1 cellular context compared by ENCODE assay signal in the genomic region with DNA sequence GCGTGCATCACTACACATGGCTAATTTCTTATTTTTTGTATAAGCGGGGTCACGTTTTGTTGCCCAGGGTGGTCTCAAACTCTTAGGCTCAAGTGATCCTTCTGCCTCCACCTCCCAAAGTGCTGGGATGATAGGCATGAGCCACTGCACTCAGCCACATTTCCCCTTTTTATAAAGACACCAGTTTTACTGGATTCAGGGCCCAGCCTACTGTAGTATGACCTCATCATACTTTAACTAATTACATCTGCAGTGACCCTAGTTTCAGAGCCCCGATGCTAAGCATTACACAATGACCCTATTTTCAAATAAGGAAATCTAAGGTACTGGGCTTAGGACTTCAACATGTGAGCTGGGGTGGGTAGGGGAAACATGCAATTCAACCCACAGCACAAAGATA.
TF ChIP-seq lines count a peak whose summit lies in the region.

No MANE protein-coding gene starts in this region.

TF ChIP-seq in HEK293, 187 proteins besides CTCF, POLR2A, EP300 and RAD21 (continued from another document):
- TF ChIP-seq HIC1 (tag by site-specific recombination; IDR thresholded peaks at IDR 0.05) (no peak), ZNF133 (tag by site-specific recombination; IDR thresholded peaks at IDR 0.05) (peak; percentile 52), ZNF501 (tag by site-specific recombination; IDR thresholded peaks at IDR 0.05) (no peak), ZFP69B (tag by site-specific recombination; IDR thresholded peaks at IDR 0.05) (peak; percentile 52; the same call in 1 of the 2 replicates), SCRT1 (tag by site-specific recombination; IDR thresholded peaks at IDR 0.05; ENCODE audit: borderline replicate concordance) (no peak), ATF2 (tag by site-specific recombination; IDR thresholded peaks at IDR 0.05; ENCODE audit: low read depth) (peak; percentile 91), SALL2 (tag by site-specific recombination; IDR thresholded peaks at IDR 0.05; ENCODE audit: borderline replicate concordance) (no peak), ZNF629 (tag by site-specific recombination; IDR thresholded peaks at IDR 0.05) (peak; percentile 72), PRDM10 (tag by site-specific recombination; IDR thresholded peaks at IDR 0.05) (peak; percentile 49), ZNF707 (tag by site-specific recombination; IDR thresholded peaks at IDR 0.05) (no peak)
- TF ChIP-seq, protein P1, sequence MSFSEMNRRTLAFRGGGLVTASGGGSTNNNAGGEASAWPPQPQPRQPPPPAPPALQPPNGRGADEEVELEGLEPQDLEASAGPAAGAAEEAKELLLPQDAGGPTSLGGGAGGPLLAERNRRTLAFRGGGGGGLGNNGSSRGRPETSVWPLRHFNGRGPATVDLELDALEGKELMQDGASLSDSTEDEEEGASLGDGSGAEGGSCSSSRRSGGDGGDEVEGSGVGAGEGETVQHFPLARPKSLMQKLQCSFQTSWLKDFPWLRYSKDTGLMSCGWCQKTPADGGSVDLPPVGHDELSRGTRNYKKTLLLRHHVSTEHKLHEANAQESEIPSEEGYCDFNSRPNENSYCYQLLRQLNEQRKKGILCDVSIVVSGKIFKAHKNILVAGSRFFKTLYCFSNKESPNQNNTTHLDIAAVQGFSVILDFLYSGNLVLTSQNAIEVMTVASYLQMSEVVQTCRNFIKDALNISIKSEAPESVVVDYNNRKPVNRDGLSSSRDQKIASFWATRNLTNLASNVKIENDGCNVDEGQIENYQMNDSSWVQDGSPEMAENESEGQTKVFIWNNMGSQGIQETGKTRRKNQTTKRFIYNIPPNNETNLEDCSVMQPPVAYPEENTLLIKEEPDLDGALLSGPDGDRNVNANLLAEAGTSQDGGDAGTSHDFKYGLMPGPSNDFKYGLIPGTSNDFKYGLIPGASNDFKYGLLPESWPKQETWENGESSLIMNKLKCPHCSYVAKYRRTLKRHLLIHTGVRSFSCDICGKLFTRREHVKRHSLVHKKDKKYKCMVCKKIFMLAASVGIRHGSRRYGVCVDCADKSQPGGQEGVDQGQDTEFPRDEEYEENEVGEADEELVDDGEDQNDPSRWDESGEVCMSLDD (tag by site-specific recombination; IDR thresholded peaks at IDR 0.05): no peak
